8 cellular contexts compared by ENCODE assay signal in the genomic region with DNA sequence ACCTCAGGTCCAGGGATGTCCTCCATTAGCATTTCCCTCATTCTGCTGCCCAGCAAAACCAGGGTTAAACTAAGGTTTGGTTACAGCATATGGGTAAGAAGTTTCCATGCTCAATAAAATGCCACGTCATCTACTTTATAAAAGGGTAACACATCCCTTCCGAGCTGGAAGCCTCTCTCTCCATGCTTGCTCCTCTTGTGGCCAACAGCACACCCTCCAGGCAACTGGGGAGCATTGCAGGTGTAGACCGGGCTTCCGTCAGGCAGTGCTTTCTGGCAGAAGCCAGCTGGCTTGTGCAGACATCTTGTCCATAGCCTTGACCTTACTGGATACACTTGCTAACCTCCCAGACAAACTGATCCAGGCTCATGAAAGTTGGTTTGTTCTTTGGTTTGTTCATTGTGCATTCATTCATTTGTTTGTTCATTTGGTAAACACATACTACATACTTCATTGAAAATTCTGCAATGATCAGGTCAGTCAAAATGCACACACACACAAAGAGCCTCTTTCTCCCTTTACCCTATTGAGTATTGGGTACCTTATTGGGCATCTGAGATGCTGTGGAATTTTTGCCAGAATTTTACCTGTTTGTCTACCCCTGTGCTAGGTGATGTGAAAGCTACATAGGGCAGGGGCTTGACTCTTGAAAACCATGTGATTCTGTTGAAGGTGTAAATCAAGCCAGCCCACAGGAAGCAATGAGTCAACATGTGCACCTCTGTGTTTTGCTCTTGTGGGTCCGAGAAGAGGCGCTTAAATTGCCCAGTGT.
DNase-seq lines count a peak whose midpoint lies in the region; ATAC-seq and TF ChIP-seq lines count a peak whose summit lies in the region.

No MANE protein-coding gene starts in this region.

- intact Hi-C loops in activated naive CD4-positive, alpha-beta T cell treated with anti-CD3 and anti-CD28 coated beads for 36 hours (cut with micrococcal nuclease), result loop anchor here (2.0 to 10.0 kb wide), 2 partner anchors 165 to 413 kb away; no protein-coding TSS in a partner anchor

- H3K27ac Mint-ChIP-seq in activated naive CD4-positive, alpha-beta T cell treated with anti-CD3 and anti-CD28 coated beads for 36 hours, result no peak overlapping the region
- no peak overlapping the region for H3K27ac Mint-ChIP-seq in nephron progenitor cell

- DNase-seq in activated naive CD4-positive, alpha-beta T cell treated with anti-CD3 and anti-CD28 coated beads for 36 hours, result peak; percentile 55
- no peak for DNase-seq in activated naive CD4-positive, alpha-beta T cell (lab: John Stamatoyannopoulos, UW)
- peak; percentile 63 for DNase-seq in M059J (ENCODE audit: low read depth)
- peak; percentile 75 for DNase-seq in RPMI8226
- peak; percentile 78 for DNase-seq in nephron progenitor cell

- ATAC-seq in esophagus mucosa (peak; percentile 71), GM21529 (IDR thresholded peaks at IDR 0.05; ENCODE audit: unreplicated experiment) (no peak), HG02610 (IDR thresholded peaks at IDR 0.05; ENCODE audit: unreplicated experiment) (no peak)

- H3K4me1 Mint-ChIP-seq in activated naive CD4-positive, alpha-beta T cell treated with anti-CD3 and anti-CD28 coated beads for 36 hours (ENCODE audit: low read depth), result no peaks in the 10 kb centered on the region
- peaks cover 4% of the 10 kb centered on the region for H3K4me1 Mint-ChIP-seq in nephron progenitor cell

- CTCF ChIA-PET in activated naive CD4-positive, alpha-beta T cell treated with anti-CD3 and anti-CD28 coated beads for 36 hours (lab: Charles Lee), result interaction anchor here (2.1 kb wide), 1 partner anchor 165 kb away, joined by 5 read pairs; no protein-coding TSS in a partner anchor

- peaks cover 51% of the 10 kb centered on the region for H3K27me3 Mint-ChIP-seq in activated naive CD4-positive, alpha-beta T cell treated with anti-CD3 and anti-CD28 coated beads for 36 hours (ENCODE audit: low read depth)
- H3K27me3 Mint-ChIP-seq in nephron progenitor cell (ENCODE audit: low read depth, poor library complexity), result peaks cover 14% of the 10 kb centered on the region

- no peaks in the 10 kb centered on the region for H3K9me3 Mint-ChIP-seq in activated naive CD4-positive, alpha-beta T cell treated with anti-CD3 and anti-CD28 coated beads for 36 hours
- peaks cover 4% of the 10 kb centered on the region for H3K9me3 Mint-ChIP-seq in nephron progenitor cell

- peak; percentile 93 for TF ChIP-seq CTCF in nephron progenitor cell (IDR thresholded peaks at IDR 0.05)

- H3K36me3 Mint-ChIP-seq in activated naive CD4-positive, alpha-beta T cell treated with anti-CD3 and anti-CD28 coated beads for 36 hours (ENCODE audit: low read depth), result no peaks in the 10 kb centered on the region
- no peaks in the 10 kb centered on the region for H3K36me3 Mint-ChIP-seq in nephron progenitor cell (ENCODE audit: low read depth)

- H3K4me3 Mint-ChIP-seq in activated naive CD4-positive, alpha-beta T cell treated with anti-CD3 and anti-CD28 coated beads for 36 hours, result no peak overlapping the region
- no peak overlapping the region for H3K4me3 Mint-ChIP-seq in nephron progenitor cell

Comparison
In these comparisons a context has a peak if more than half of its experiments do, and no peak if none do; other contexts are left out.
1. DNase-seq: peak in activated naive CD4-positive, alpha-beta T cell treated with anti-CD3 and anti-CD28 coated beads for 36 hours (single experiment), M059J (single experiment), RPMI8226 (single experiment) and nephron progenitor cell (single experiment); none in activated naive CD4-positive, alpha-beta T cell (0 of 4).